In genomic region chr18:38884050-38884449, GRCh38 we compare ENCODE assay signal across 28 cellular contexts.
"Had no signal": no experiment of that assay in that cellular context is flagged by ENCODE, and none has a peak within 500 bp of the region (broad histone marks: within the 10 kb centered on the region; RNA-seq: fewer than 3 reads in every experiment).

No MANE protein-coding gene starts in this region.

- H3K9me3 ChIP-seq: tibial nerve had no signal

- FAIRE-seq: colon, endometrium, frontal cortex, urothelium cell line had no signal

- ATAC-seq: activated CD4-positive, CD25-positive, alpha-beta regulatory T cell treated with anti-CD3 and anti-CD28 coated beads, Interleukin-2, amount 50 U/mL, for 24 hours; activated CD8-positive, alpha-beta T cell treated with anti-CD3 and anti-CD28 coated beads, Interleukin-2, amount 10 ng/mL, durations not matched to agents 7 days and 5 days; activated naive CD8-positive, alpha-beta T cell treated with anti-CD3 and anti-CD28 coated beads, Interleukin-2, amount 50 U/mL, for 24 hours; left colon had no signal

- H3K27ac ChIP-seq: dorsolateral prefrontal cortex, tibial nerve had no signal

- DNase-seq: activated CD4-positive, alpha-beta T cell treated with anti-CD3 and anti-CD28 coated beads, Interleukin-2, amount 10 ng/mL, durations not matched to agents 7 days and 5 days; activated CD8-positive, alpha-beta T cell treated with anti-CD3 and anti-CD28 coated beads, Interleukin-2, amount 10 ng/mL, durations not matched to agents 7 days and 5 days; activated naive CD4-positive, alpha-beta T cell treated with anti-CD3 and anti-CD28 coated beads for 36 hours; activated naive CD8-positive, alpha-beta T cell treated with anti-CD3 and anti-CD28 coated beads, Interleukin-2, amount 50 U/mL, for 24 hours; activated T-cell treated with anti-CD3 and anti-CD28 coated beads, Interleukin-2, amount 50 U/mL, for 24 hours; anterior cingulate cortex; caudate nucleus; dorsolateral prefrontal cortex; erythroblast; head of caudate nucleus; islet precursor cell; left colon; nephron progenitor cell; occipital lobe; retina; stimulated activated CD4-positive, alpha-beta T cell treated with anti-CD3 and anti-CD28 coated beads, Interleukin-12 subunit alpha, Interleukin-12 subunit beta, amount 100 ng/mL, for 4 hours; stimulated activated CD4-positive, alpha-beta T cell treated with anti-CD3 and anti-CD28 coated beads, Interleukin-1b, Interleukin-23, amount 100 ng/mL, for 48 hours; stimulated activated CD8-positive, alpha-beta memory T cell treated with anti-CD3 and anti-CD28 coated beads, Interleukin-4, amount 100 ng/mL, for 48 hours; stimulated activated naive CD4-positive, alpha-beta T cell; substantia nigra; T-helper 1 cell; T1000 had no signal

- H3K27me3 ChIP-seq: dorsolateral prefrontal cortex, tibial nerve had no signal

- H3K36me3 ChIP-seq: tibial nerve had no signal

- H3K4me3 ChIP-seq: dorsolateral prefrontal cortex, tibial nerve had no signal

- H3K4me1 ChIP-seq: tibial nerve had no signal
